In genomic region chr20:40276291-40276690, GRCh38 we compare ENCODE assay signal across 26 cellular contexts.
A peak's percentile ranks its signal among the peaks of the same experiment; 100 is the strongest.
DNase-seq lines count a peak whose midpoint lies in the region; ATAC-seq and FAIRE-seq lines count a peak whose summit lies in the region.
"Had no signal": no experiment of that assay in that cellular context is flagged by ENCODE, and none has a peak within 500 bp of the region (broad histone marks: within the 10 kb centered on the region; RNA-seq: fewer than 3 reads in every experiment).

No MANE protein-coding gene starts in this region.

- H3K36me3 ChIP-seq in ectodermal cell (ENCODE audit: control insufficient read depth, insufficient read depth, low read length), result no peaks in the 10 kb centered on the region
- H3K36me3 ChIP-seq: BLaER1 treated with 17β-estradiol and CSF1 and Interleukin-3, amounts not matched to agents 10 nM and 100 nM; HAP-1; heart right ventricle; Peyer's patch; prostate gland; stomach; upper lobe of left lung had no signal

- WGBS in ectodermal cell, 2 experiments, result 77 to 88% methylated on average over 4 of the region's 4 CpGs
- 64% methylated on average over 4 of the region's 4 CpGs for WGBS in right cardiac atrium

- H3K27me3 ChIP-seq in ectodermal cell (ENCODE audit: control insufficient read depth, insufficient read depth, low read length, poor library complexity, severe bottlenecking) (no peaks in the 10 kb centered on the region), right cardiac atrium (ENCODE audit: control insufficient read depth, insufficient read depth) (no peaks in the 10 kb centered on the region)
- H3K27me3 ChIP-seq: BLaER1 treated with 17β-estradiol and CSF1 and Interleukin-3, amounts not matched to agents 10 nM and 100 nM; Peyer's patch; stomach; upper lobe of left lung had no signal

- DNase-seq in GM03348 (ENCODE audit: low spot score) (peak; percentile 29), right cardiac atrium (peak; percentile 66 to 88 (median 82)), sciatic nerve (ENCODE audit: low spot score) (peak; percentile 69), iPS-NIHi7 (ENCODE audit: extremely low spot score) (no peak), NCI-H2196 (lab: John Stamatoyannopoulos, UW; ENCODE audit: unreplicated experiment) (no peak), urothelium cell line (ENCODE audit: low spot score) (no peak)
- no peak for DNase-seq in activated T-cell treated with anti-CD3 and anti-CD28 coated beads, Interleukin-2, amount 50 U/mL, for 1 hour
- DNase-seq: activated CD4-positive, alpha-beta T cell treated with anti-CD3 and anti-CD28 coated beads for 36 hours; activated naive CD4-positive, alpha-beta T cell treated with Interleukin-2 at 50 U/mL for 16 hours; activated T-cell treated with anti-CD3 and anti-CD28 coated beads, Interleukin-2, amount 50 U/mL, for 48 hours; Karpas-422; MV-4-11; NCI-H146; NCI-H510A treated with DMSO at 0.1 percent for 48 hours; Peyer's patch; stimulated activated CD8-positive, alpha-beta memory T cell treated with anti-CD3 and anti-CD28 coated beads, Interleukin-4, amount 100 ng/mL, for 48 hours; stomach; T-helper 17 cell had no signal

- FAIRE-seq in urothelium cell line (lab: Jason Lieb, UNC), result no peak
- FAIRE-seq: GM12891, islet of Langerhans had no signal

- H3K9me3 ChIP-seq in ectodermal cell (ENCODE audit: control insufficient read depth, low read length) (no peaks in the 10 kb centered on the region), right cardiac atrium (ENCODE audit: control insufficient read depth, low read length) (no peaks in the 10 kb centered on the region)
- H3K9me3 ChIP-seq: BLaER1 treated with 17β-estradiol and CSF1 and Interleukin-3, amounts not matched to agents 10 nM and 100 nM; HAP-1; heart right ventricle; Peyer's patch; prostate gland; stomach; upper lobe of left lung had no signal

- intact Hi-C loops in right cardiac atrium (cut with DNase I) (no loop called here), sciatic nerve (cut with DNase I) (no loop called here)

- H3K4me1 ChIP-seq in ectodermal cell (ENCODE audit: control insufficient read depth, insufficient read depth, low read length), result peaks cover 28% of the 10 kb centered on the region
- H3K4me1 ChIP-seq in right cardiac atrium (ENCODE audit: control insufficient read depth, insufficient read depth, low read length), result no peaks in the 10 kb centered on the region
- H3K4me1 ChIP-seq: HAP-1, Peyer's patch, prostate gland had no signal

- ATAC-seq in right cardiac atrium (peak; percentile 71 to 86), sciatic nerve (peak; percentile 72)
- ATAC-seq: activated CD4-positive, alpha-beta T cell treated with anti-CD3 and anti-CD28 coated beads for 36 hours; T-helper 17 cell had no signal

- H3K4me3 ChIP-seq in ectodermal cell (ENCODE audit: insufficient read depth, low read depth, low read length) (no peak overlapping the region), right cardiac atrium (ENCODE audit: low read length) (no peak overlapping the region)
- H3K4me3 ChIP-seq: BLaER1 treated with 17β-estradiol and CSF1 and Interleukin-3, amounts not matched to agents 10 nM and 100 nM; HAP-1; heart right ventricle; Peyer's patch; prostate gland; stomach; upper lobe of left lung had no signal

- peak overlapping the region; percentile 71 for H3K27ac ChIP-seq in ectodermal cell (ENCODE audit: insufficient read depth, low read depth, low read length, poor library complexity, severe bottlenecking)
- H3K27ac ChIP-seq in right cardiac atrium (ENCODE audit: low read length), result no peak overlapping the region
- H3K27ac ChIP-seq: heart right ventricle, Peyer's patch, prostate gland, stomach, upper lobe of left lung had no signal

Comparison
In these comparisons a context has a peak if more than half of its experiments do, and no peak if none do; other contexts are left out.
1. DNase-seq: peak in GM03348 (single experiment), right cardiac atrium (3 of 3) and sciatic nerve (single experiment); none in iPS-NIHi7 (single experiment), activated T-cell treated with anti-CD3 and anti-CD28 coated beads, Interleukin-2, amount 50 U/mL, for 1 hour (single experiment), NCI-H2196 (single experiment) and urothelium cell line (single experiment).